Comparison of ENCODE assay signal across 18 cellular contexts in genomic region chr5:119300311-119300670, GRCh38. TPM values are rescaled to one million over a fixed set of nuclear protein-coding genes. Genes with fewer than 3 reads are reported as not detected.
DNase-seq lines count a peak whose midpoint lies in the region; ATAC-seq and TF ChIP-seq lines count a peak whose summit lies in the region.
"Had no signal": no experiment of that assay in that cellular context is flagged by ENCODE, and none has a peak within 500 bp of the region (broad histone marks: within the 10 kb centered on the region; RNA-seq: fewer than 3 reads in every experiment).

No MANE protein-coding gene starts in this region.

- peak overlapping the region; percentile 91 for H3K4me3 Mint-ChIP-seq in T-helper 2 cell treated with Interferon-gamma antibody and Interleukin-4, amounts not matched to agents 5 μg/mL and 100 μg/mL, for 36 hours
- H3K4me3 Mint-ChIP-seq in activated T-helper 1 cell treated with anti-CD3 and anti-CD28 coated beads, Interleukin-12 subunit alpha, Interleukin-12 subunit beta, Interleukin-2, Interleukin-4 antibody, amounts not matched to agents 30 ng/mL and 10 ng/mL and 1 ng/mL, durations not matched to agents 14 hours and 24 hours and 36 hours: peak overlapping the region; percentile 84
- peak overlapping the region; percentile 73 to 96 (median 92) for H3K4me3 Mint-ChIP-seq in naive thymus-derived CD4-positive, alpha-beta T cell

- H3K4me1 ChIP-seq in ES-I3 (ENCODE audit: insufficient read depth, low read length) (peaks cover 17% of the 10 kb centered on the region), gastroesophageal sphincter (peaks cover 0 to 37% (median 14%) of the 10 kb centered on the region in 3 donors)
- H3K4me1 ChIP-seq in naive thymus-derived CD4-positive, alpha-beta T cell (ENCODE audit: control insufficient read depth in 2 of 2, insufficient read depth in 2 of 2, low read length in 2 of 2): peaks cover 51 to 54% of the 10 kb centered on the region in 2 donors

- no peak for ATAC-seq in naive thymus-derived CD4-positive, alpha-beta T cell
- no peak for ATAC-seq in gastroesophageal sphincter
- ATAC-seq in HG03565 (IDR thresholded peaks at IDR 0.05; ENCODE audit: unreplicated experiment): no peak

- intact Hi-C loops in activated T-helper 1 cell treated with anti-CD3 and anti-CD28 coated beads, Interleukin-12 subunit alpha, Interleukin-12 subunit beta, Interleukin-2, Interleukin-4 antibody, amounts not matched to agents 30 ng/mL and 10 ng/mL and 1 ng/mL, durations not matched to agents 14 hours and 24 hours and 36 hours (cut with micrococcal nuclease): loop anchor here (1.0 to 5.0 kb wide), 3 partner anchors 8 to 313 kb away; partner anchors contain the start of gene DTWD2
- intact Hi-C loops in naive thymus-derived CD4-positive, alpha-beta T cell (cut with micrococcal nuclease): loop anchor here (1.0 to 5.0 kb wide), 3 partner anchors 9 to 229 kb away; partner anchors contain the start of gene DMXL1 (in 1 of the 2)

- H3K27ac ChIP-seq in naive thymus-derived CD4-positive, alpha-beta T cell (ENCODE audit: low read depth, low read length): peak overlapping the region; percentile 74
- H3K27ac ChIP-seq in gastroesophageal sphincter: no peak overlapping the region
- H3K27ac ChIP-seq: ascending aorta, PC-9, WERI-Rb-1 had no signal

- POLR2A ChIA-PET in naive thymus-derived CD4-positive, alpha-beta T cell (lab: Charles Lee): interaction anchor here (1.2 to 21.4 kb wide), 13 partner anchors 8 to 229 kb away, joined by 3 to 466 read pairs (median 7); partner anchors contain the start of gene DMXL1

- WGBS in gastroesophageal sphincter (ENCODE audit: low coverage in 1 of 2), 2 donors: 77 to 84% methylated on average over 3 of the region's 3 CpGs

- TF ChIP-seq EP300 in gastroesophageal sphincter (IDR thresholded peaks at IDR 0.05): no peak

- TF ChIP-seq CTCF in gastroesophageal sphincter (IDR thresholded peaks at IDR 0.05): no peak

- H3K27ac Mint-ChIP-seq in T-helper 2 cell treated with Interferon-gamma antibody and Interleukin-4, amounts not matched to agents 5 μg/mL and 100 μg/mL, for 36 hours: peak overlapping the region; percentile 92
- peak overlapping the region; percentile 95 for H3K27ac Mint-ChIP-seq in activated T-helper 1 cell treated with anti-CD3 and anti-CD28 coated beads, Interleukin-12 subunit alpha, Interleukin-12 subunit beta, Interleukin-2, Interleukin-4 antibody, amounts not matched to agents 30 ng/mL and 10 ng/mL and 1 ng/mL, durations not matched to agents 14 hours and 24 hours and 36 hours
- H3K27ac Mint-ChIP-seq in naive thymus-derived CD4-positive, alpha-beta T cell: peak overlapping the region; percentile 94 to 100 (median 98)

- peak overlapping the region; percentile 41 for H3K4me3 ChIP-seq in naive thymus-derived CD4-positive, alpha-beta T cell (ENCODE audit: low read length)
- no peak overlapping the region for H3K4me3 ChIP-seq in gastroesophageal sphincter
- H3K4me3 ChIP-seq: ascending aorta; BLaER1 treated with 17β-estradiol and CSF1 and Interleukin-3, amounts not matched to agents 10 nM and 100 nM; PC-9; upper lobe of left lung had no signal

- H3K4me1 Mint-ChIP-seq in T-helper 2 cell treated with Interferon-gamma antibody and Interleukin-4, amounts not matched to agents 5 μg/mL and 100 μg/mL, for 36 hours (ENCODE audit: low read depth): peaks cover 61% of the 10 kb centered on the region
- H3K4me1 Mint-ChIP-seq in activated T-helper 1 cell treated with anti-CD3 and anti-CD28 coated beads, Interleukin-12 subunit alpha, Interleukin-12 subunit beta, Interleukin-2, Interleukin-4 antibody, amounts not matched to agents 30 ng/mL and 10 ng/mL and 1 ng/mL, durations not matched to agents 14 hours and 24 hours and 36 hours (ENCODE audit: low read depth): peaks cover 60% of the 10 kb centered on the region
- H3K4me1 Mint-ChIP-seq in naive thymus-derived CD4-positive, alpha-beta T cell: peaks cover 48 to 74% (median 65%) of the 10 kb centered on the region in 7 donors

- peaks cover 65% of the 10 kb centered on the region for H3K36me3 Mint-ChIP-seq in T-helper 2 cell treated with Interferon-gamma antibody and Interleukin-4, amounts not matched to agents 5 μg/mL and 100 μg/mL, for 36 hours (ENCODE audit: low read depth)
- peaks cover 31% of the 10 kb centered on the region for H3K36me3 Mint-ChIP-seq in activated T-helper 1 cell treated with anti-CD3 and anti-CD28 coated beads, Interleukin-12 subunit alpha, Interleukin-12 subunit beta, Interleukin-2, Interleukin-4 antibody, amounts not matched to agents 30 ng/mL and 10 ng/mL and 1 ng/mL, durations not matched to agents 14 hours and 24 hours and 36 hours (ENCODE audit: low read depth)
- peaks cover 4 to 68% (median 30%) of the 10 kb centered on the region in 5 donors for H3K36me3 Mint-ChIP-seq in naive thymus-derived CD4-positive, alpha-beta T cell

- H3K27me3 Mint-ChIP-seq in T-helper 2 cell treated with Interferon-gamma antibody and Interleukin-4, amounts not matched to agents 5 μg/mL and 100 μg/mL, for 36 hours (ENCODE audit: low read depth): no peaks in the 10 kb centered on the region
- no peaks in the 10 kb centered on the region for H3K27me3 Mint-ChIP-seq in activated T-helper 1 cell treated with anti-CD3 and anti-CD28 coated beads, Interleukin-12 subunit alpha, Interleukin-12 subunit beta, Interleukin-2, Interleukin-4 antibody, amounts not matched to agents 30 ng/mL and 10 ng/mL and 1 ng/mL, durations not matched to agents 14 hours and 24 hours and 36 hours (ENCODE audit: insufficient read depth)
- no peaks in the 10 kb centered on the region for H3K27me3 Mint-ChIP-seq in naive thymus-derived CD4-positive, alpha-beta T cell

- TF ChIP-seq POLR2A in gastroesophageal sphincter (IDR thresholded peaks at IDR 0.05): no peak

- H3K9me3 ChIP-seq in ES-I3 (ENCODE audit: control insufficient read depth, insufficient read depth, low read length) (no peaks in the 10 kb centered on the region; the same call in 1 of the 2 replicates), gastroesophageal sphincter (no peaks in the 10 kb centered on the region)
- H3K9me3 ChIP-seq in naive thymus-derived CD4-positive, alpha-beta T cell (ENCODE audit: control insufficient read depth in 2 of 3, low read length in 3 of 3): no peaks in the 10 kb centered on the region
- H3K9me3 ChIP-seq: ascending aorta, HAP-1, upper lobe of left lung had no signal

- H3K9me3 Mint-ChIP-seq in T-helper 2 cell treated with Interferon-gamma antibody and Interleukin-4, amounts not matched to agents 5 μg/mL and 100 μg/mL, for 36 hours: peaks cover 5% of the 10 kb centered on the region
- H3K9me3 Mint-ChIP-seq in activated T-helper 1 cell treated with anti-CD3 and anti-CD28 coated beads, Interleukin-12 subunit alpha, Interleukin-12 subunit beta, Interleukin-2, Interleukin-4 antibody, amounts not matched to agents 30 ng/mL and 10 ng/mL and 1 ng/mL, durations not matched to agents 14 hours and 24 hours and 36 hours: no peaks in the 10 kb centered on the region
- H3K9me3 Mint-ChIP-seq in naive thymus-derived CD4-positive, alpha-beta T cell: peaks cover 0 to 39% (median 8%) of the 10 kb centered on the region in 11 donors

- DNase-seq in T-helper 2 cell treated with Interferon-gamma antibody and Interleukin-4, amounts not matched to agents 5 μg/mL and 100 μg/mL, for 36 hours (ENCODE audit: low spot score): no peak
- no peak for DNase-seq in T-helper 2 cell
- DNase-seq in activated T-helper 1 cell treated with anti-CD3 and anti-CD28 coated beads, Interleukin-12 subunit alpha, Interleukin-12 subunit beta, Interleukin-2, Interleukin-4 antibody, amounts not matched to agents 30 ng/mL and 10 ng/mL and 1 ng/mL, durations not matched to agents 14 hours and 24 hours and 36 hours (ENCODE audit: low spot score): no peak
- DNase-seq in naive thymus-derived CD4-positive, alpha-beta T cell: no peak
- DNase-seq in EL: no peak
- DNase-seq: 8988T, NCI-H2107, NCI-H526 treated with DMSO at 0.1 percent for 48 hours, PC-9, small intestine, WERI-Rb-1 had no signal

- CTCF ChIA-PET in naive thymus-derived CD4-positive, alpha-beta T cell (lab: Charles Lee): interaction anchor here (0.9 to 4.1 kb wide), 5 partner anchors 10 to 112 kb away, joined by 3 to 19 read pairs (median 7); no protein-coding TSS in a partner anchor

- no peaks in the 10 kb centered on the region for H3K27me3 ChIP-seq in naive thymus-derived CD4-positive, alpha-beta T cell (ENCODE audit: control insufficient read depth in 2 of 2, insufficient read depth in 2 of 2, low read length in 2 of 2)
- H3K27me3 ChIP-seq in gastroesophageal sphincter: no peaks in the 10 kb centered on the region
- H3K27me3 ChIP-seq: ascending aorta; BLaER1 treated with 17β-estradiol and CSF1 and Interleukin-3, amounts not matched to agents 10 nM and 100 nM; upper lobe of left lung had no signal

- H3K9ac ChIP-seq in ES-I3 (ENCODE audit: low read depth, low read length): peak overlapping the region; percentile 33; the same call in 1 of the 2 replicates
- H3K9ac ChIP-seq: BLaER1 treated with 17β-estradiol and CSF1 and Interleukin-3, amounts not matched to agents 10 nM and 100 nM had no signal

- no peaks in the 10 kb centered on the region for H3K36me3 ChIP-seq in ES-I3 (ENCODE audit: insufficient read depth, low read length)
- no peaks in the 10 kb centered on the region for H3K36me3 ChIP-seq in naive thymus-derived CD4-positive, alpha-beta T cell (ENCODE audit: control insufficient read depth in 2 of 3, insufficient read depth in 3 of 3, low read length in 3 of 3)
- H3K36me3 ChIP-seq in gastroesophageal sphincter: no peaks in the 10 kb centered on the region
- H3K36me3 ChIP-seq: ascending aorta, HAP-1, upper lobe of left lung, WERI-Rb-1 had no signal

RNA-seq across cellular contexts. Expression of gene TNFAIP8, which starts 55.5 kb away (rescaled TPM):
- total RNA-seq in activated T-helper 1 cell treated with anti-CD3 and anti-CD28 coated beads, Interleukin-12 subunit alpha, Interleukin-12 subunit beta, Interleukin-2, Interleukin-4 antibody, amounts not matched to agents 30 ng/mL and 10 ng/mL and 1 ng/mL, durations not matched to agents 14 hours and 24 hours and 36 hours: 214 and 219 TPM in 2 replicates
- 100 to 1,000 TPM; 102 to 162 (median 130) TPM for total RNA-seq in naive thymus-derived CD4-positive, alpha-beta T cell
- polyA plus RNA-seq in naive thymus-derived CD4-positive, alpha-beta T cell: 100 to 1,000 TPM; 261 to 285 TPM
- 10 to 100 TPM; 25.4 to 76.7 (median 31.6) TPM for total RNA-seq in gastroesophageal sphincter
